Comparison of ENCODE assay signal across 28 cellular contexts in the genomic region with DNA sequence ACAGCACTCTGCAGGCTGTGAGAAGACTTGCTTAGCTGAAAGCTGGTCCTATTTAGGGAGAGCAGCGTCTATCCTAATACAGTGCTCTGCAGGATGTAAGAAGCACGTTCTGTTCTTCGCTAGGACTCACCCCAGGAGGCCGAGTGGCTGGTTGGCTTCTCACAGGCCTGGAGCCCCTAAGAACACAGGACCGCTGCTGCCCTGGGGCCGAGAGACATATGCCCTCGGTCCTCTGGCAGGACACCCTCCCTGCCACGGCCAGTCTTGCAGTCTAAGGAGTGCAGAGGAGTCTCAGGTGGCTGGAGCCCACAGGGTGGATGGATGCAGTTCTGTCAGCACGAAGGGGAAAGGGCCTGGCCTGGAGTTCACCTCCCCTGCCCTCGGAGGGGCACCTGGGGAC.
DNase-seq lines count a peak whose midpoint lies in the region; ATAC-seq and TF ChIP-seq lines count a peak whose summit lies in the region.
"Had no signal": no experiment of that assay in that cellular context is flagged by ENCODE, and none has a peak within 500 bp of the region (broad histone marks: within the 10 kb centered on the region; RNA-seq: fewer than 3 reads in every experiment).

No MANE protein-coding gene starts in this region.

- H3K36me3 ChIP-seq in RWPE2 (ENCODE audit: low read depth) (no peaks in the 10 kb centered on the region), left ventricle myocardium inferior (no peaks in the 10 kb centered on the region)
- H3K36me3 ChIP-seq: BE2C, colonic mucosa, MG63, suprapubic skin had no signal

- H3K4me3 ChIP-seq in RWPE2 (ENCODE audit: severe bottlenecking) = no peak overlapping the region
- H3K4me3 ChIP-seq in left ventricle myocardium inferior = no peak overlapping the region
- H3K4me3 ChIP-seq: colonic mucosa, MG63, suprapubic skin had no signal

- H3K36me3 Mint-ChIP-seq in stimulated activated effector memory CD8-positive, alpha-beta T cell treated with anti-CD3 and anti-CD28 coated beads, Interleukin-12 subunit alpha, Interleukin-12 subunit beta, amount 100 ng/mL, for 72 hours = no peaks in the 10 kb centered on the region
- H3K36me3 Mint-ChIP-seq: CD8-positive, alpha-beta memory T cell; naive thymus-derived CD8-positive, alpha-beta T cell had no signal

- TF ChIP-seq CTCF in RWPE2 (IDR thresholded peaks at IDR 0.05; ENCODE audit: poor library complexity, severe bottlenecking) (no peak), left ventricle myocardium inferior (IDR thresholded peaks at IDR 0.05; ENCODE audit: borderline replicate concordance) (no peak)

- H3K27ac Mint-ChIP-seq in stimulated activated effector memory CD8-positive, alpha-beta T cell treated with anti-CD3 and anti-CD28 coated beads, Interleukin-12 subunit alpha, Interleukin-12 subunit beta, amount 100 ng/mL, for 72 hours = no peak overlapping the region
- H3K27ac Mint-ChIP-seq: CD8-positive, alpha-beta memory T cell had no signal

- H3K27ac ChIP-seq in RWPE2 (ENCODE audit: poor library complexity, severe bottlenecking) (no peak overlapping the region), left ventricle myocardium inferior (replicated peaks) (peak overlapping the region; percentile 74)
- H3K27ac ChIP-seq: colonic mucosa had no signal

- H3K4me1 ChIP-seq in RWPE2 (ENCODE audit: insufficient read depth, poor library complexity, severe bottlenecking) = no peaks in the 10 kb centered on the region
- H3K4me1 ChIP-seq in left ventricle myocardium inferior = peaks cover 64% of the 10 kb centered on the region
- H3K4me1 ChIP-seq: BE2C, colonic mucosa had no signal

- intact Hi-C loops in left ventricle myocardium inferior (cut with micrococcal nuclease) = no loop called here

- H3K9me3 Mint-ChIP-seq in stimulated activated effector memory CD8-positive, alpha-beta T cell treated with anti-CD3 and anti-CD28 coated beads, Interleukin-12 subunit alpha, Interleukin-12 subunit beta, amount 100 ng/mL, for 72 hours = no peaks in the 10 kb centered on the region
- H3K9me3 Mint-ChIP-seq: CD8-positive, alpha-beta memory T cell; naive thymus-derived CD8-positive, alpha-beta T cell had no signal

- H3K27me3 ChIP-seq in RWPE2 (ENCODE audit: insufficient read depth, poor library complexity, severe bottlenecking) (no peaks in the 10 kb centered on the region), left ventricle myocardium inferior (ENCODE audit: low read depth) (peaks cover 21% of the 10 kb centered on the region)
- H3K27me3 ChIP-seq: colonic mucosa, MG63 had no signal

- H3K4me1 Mint-ChIP-seq in stimulated activated effector memory CD8-positive, alpha-beta T cell treated with anti-CD3 and anti-CD28 coated beads, Interleukin-12 subunit alpha, Interleukin-12 subunit beta, amount 100 ng/mL, for 72 hours = no peaks in the 10 kb centered on the region
- H3K4me1 Mint-ChIP-seq: CD8-positive, alpha-beta memory T cell had no signal

- H3K9me3 ChIP-seq in RWPE2 (ENCODE audit: severe bottlenecking) = no peaks in the 10 kb centered on the region
- no peaks in the 10 kb centered on the region for H3K9me3 ChIP-seq in left ventricle myocardium inferior (replicated peaks)
- H3K9me3 ChIP-seq: BE2C, colonic mucosa, MG63, suprapubic skin had no signal

- DNase-seq in ELF-1 (ENCODE audit: low read depth, low spot score) = peak; percentile 27
- no peak for DNase-seq in RWPE2 (ENCODE audit: low spot score)
- DNase-seq in left ventricle myocardium inferior = no peak
- DNase-seq in stimulated activated effector memory CD8-positive, alpha-beta T cell treated with anti-CD3 and anti-CD28 coated beads, Interleukin-12 subunit alpha, Interleukin-12 subunit beta, amount 100 ng/mL, for 72 hours (ENCODE audit: low spot score in 2 of 2) = no peak
- no peak for DNase-seq in mesenteric fat pad (ENCODE audit: low spot score)
- DNase-seq: activated CD4-positive, alpha-beta T cell treated with anti-CD3 and anti-CD28 coated beads, Interleukin-2, amount 50 U/mL, for 4 hours; activated CD4-positive, CD25-positive, alpha-beta regulatory T cell; activated naive CD4-positive, alpha-beta T cell treated with anti-CD3 and anti-CD28 coated beads, Interleukin-2, amount 50 U/mL, for 16 hours; amniotic stem cell; BE2C; CD8-positive, alpha-beta memory T cell; colonic mucosa; DMS 273 treated with DMSO at 0.1 percent for 48 hours; EL; HCEC 1CT; KG1; MG63; naive thymus-derived CD8-positive, alpha-beta T cell; NCI-H2081 treated with DMSO at 0.1 percent for 48 hours; NCI-H345; NCI-H748 treated with DMSO at 0.1 percent for 48 hours; retina; stimulated activated CD4-positive, alpha-beta T cell treated with anti-CD3 and anti-CD28 coated beads, Interleukin-12 subunit alpha, Interleukin-12 subunit beta, amount 100 ng/mL, for 4 hours; stimulated activated CD4-positive, alpha-beta T cell treated with anti-CD3 and anti-CD28 coated beads, Interleukin-4, amount 100 ng/mL, for 1 hour had no signal

- ATAC-seq in RWPE2 (ENCODE audit: low read depth) (peak; percentile 22; the same call in 1 of the 3 replicates), GM21515 (IDR thresholded peaks at IDR 0.05; ENCODE audit: unreplicated experiment) (no peak), GM18870 (IDR thresholded peaks at IDR 0.05; ENCODE audit: unreplicated experiment) (no peak)
- peak; percentile 5 for ATAC-seq in stimulated activated effector memory CD8-positive, alpha-beta T cell treated with anti-CD3 and anti-CD28 coated beads, Interleukin-12 subunit alpha, Interleukin-12 subunit beta, amount 100 ng/mL, for 72 hours
- ATAC-seq: left lobe of liver; naive thymus-derived CD8-positive, alpha-beta T cell had no signal

- H3K4me3 Mint-ChIP-seq in stimulated activated effector memory CD8-positive, alpha-beta T cell treated with anti-CD3 and anti-CD28 coated beads, Interleukin-12 subunit alpha, Interleukin-12 subunit beta, amount 100 ng/mL, for 72 hours = no peak overlapping the region
- H3K4me3 Mint-ChIP-seq: CD8-positive, alpha-beta memory T cell; naive thymus-derived CD8-positive, alpha-beta T cell had no signal

Comparison
In these comparisons a context has a peak if more than half of its experiments do, and no peak if none do; other contexts are left out.
1. ATAC-seq: peak in RWPE2 (single experiment) and stimulated activated effector memory CD8-positive, alpha-beta T cell treated with anti-CD3 and anti-CD28 coated beads, Interleukin-12 subunit alpha, Interleukin-12 subunit beta, amount 100 ng/mL, for 72 hours (single experiment); none in GM21515 (single experiment) and GM18870 (single experiment).